Comparison of ENCODE assay signal across 1 cellular context in genomic region chr2:195009202-195009601, GRCh38.
TF ChIP-seq lines count a peak whose summit lies in the region.

No MANE protein-coding gene starts in this region.

TF ChIP-seq in GM23338, 12 proteins besides CTCF, POLR2A, EP300 and RAD21 (continued from another document):
- TF ChIP-seq ZNF462 (CRISPR knock-in tag; IDR thresholded peaks at IDR 0.05) (no peak), JUNB (IDR thresholded peaks at IDR 0.05; ENCODE audit: unreplicated experiment) (no peak), ZNF331 (CRISPR knock-in tag; IDR thresholded peaks at IDR 0.05; ENCODE audit: low read depth) (no peak)
